ENCODE assay signal across 18 cellular contexts in genomic region chr11:70544774-70545625, GRCh38.
DNase-seq lines count a peak whose midpoint lies in the region; ATAC-seq and TF ChIP-seq lines count a peak whose summit lies in the region.
"Had no signal": no experiment of that assay in that cellular context is flagged by ENCODE, and none has a peak within 500 bp of the region (broad histone marks: within the 10 kb centered on the region; RNA-seq: fewer than 3 reads in every experiment).

No MANE protein-coding gene starts in this region.

- peaks cover 2% of the 10 kb centered on the region for H3K27me3 Mint-ChIP-seq in activated T-cell treated with anti-CD3 and anti-CD28 coated beads, Interleukin-2, amount 50 U/mL, for 4 hours (ENCODE audit: low read depth)
- H3K27me3 Mint-ChIP-seq: activated CD4-positive, alpha-beta T cell treated with anti-CD3 and anti-CD28 coated beads, Interleukin-2, amount 10 ng/mL, durations not matched to agents 7 days and 5 days; B cell had no signal

- TF ChIP-seq CTCF in AG10803 (conservative IDR thresholded peaks at IDR 0.05; ENCODE audit: low read length) = no peak

- H3K4me3 ChIP-seq in AG10803 (ENCODE audit: low read length) (no peak overlapping the region), ectodermal cell (ENCODE audit: insufficient read depth, low read depth, low read length) (no peak overlapping the region)
- H3K4me3 ChIP-seq: HAP-1, right atrium auricular region, uterus had no signal

- H3K9me3 ChIP-seq in ectodermal cell (ENCODE audit: control insufficient read depth, low read length) = no peaks in the 10 kb centered on the region
- H3K9me3 ChIP-seq: HAP-1, right atrium auricular region, uterus had no signal

- DNase-seq in AG10803 (ENCODE audit: low read depth) (peak; percentile 20), LHCN-M2 (ENCODE audit: low read depth) (peak; percentile 56), myocyte (ENCODE audit: low read depth) (peak; percentile 78), GF-D8 (lab: John Stamatoyannopoulos, UW) (no peak)
- no peak for DNase-seq in activated CD4-positive, alpha-beta T cell treated with anti-CD3 and anti-CD28 coated beads for 4 hours
- DNase-seq in activated T-cell treated with anti-CD3 and anti-CD28 coated beads, Interleukin-2, amount 50 U/mL, for 4 hours = no peak
- DNase-seq: activated CD4-positive, alpha-beta T cell treated with anti-CD3 and anti-CD28 coated beads, Interleukin-2, amount 10 ng/mL, durations not matched to agents 7 days and 5 days; stimulated activated CD4-positive, alpha-beta T cell treated with anti-CD3 and anti-CD28 coated beads, Interleukin-4, amount 100 ng/mL, for 4 hours; T-helper 1 cell; uterus had no signal

- WGBS in ectodermal cell, 2 experiments = 62 to 63% methylated on average over 37 of the region's 37 CpGs

- peaks cover 13% of the 10 kb centered on the region for H3K4me1 ChIP-seq in ectodermal cell (ENCODE audit: control insufficient read depth, insufficient read depth, low read length)
- H3K4me1 ChIP-seq: HAP-1, uterus had no signal

- no peaks in the 10 kb centered on the region for H3K4me1 Mint-ChIP-seq in activated T-cell treated with anti-CD3 and anti-CD28 coated beads, Interleukin-2, amount 50 U/mL, for 4 hours (ENCODE audit: low read depth)
- H3K4me1 Mint-ChIP-seq: activated CD4-positive, alpha-beta T cell treated with anti-CD3 and anti-CD28 coated beads, Interleukin-2, amount 10 ng/mL, durations not matched to agents 7 days and 5 days; activated T-helper 17 cell treated with anti-CD3 and anti-CD28 coated beads, Interleukin-2, amount 50 U/mL, for 72 hours; B cell; stimulated activated memory B cell treated with anti-CD40 and anti-IgM and Interleukin-4, amounts not matched to agents 10 μg/mL and 1 μg/mL and 100 μg/mL, for 72 hours had no signal

- H3K9me3 Mint-ChIP-seq in activated T-cell treated with anti-CD3 and anti-CD28 coated beads, Interleukin-2, amount 50 U/mL, for 4 hours = no peaks in the 10 kb centered on the region
- H3K9me3 Mint-ChIP-seq: activated CD4-positive, alpha-beta T cell treated with anti-CD3 and anti-CD28 coated beads, Interleukin-2, amount 10 ng/mL, durations not matched to agents 7 days and 5 days; activated T-helper 17 cell treated with anti-CD3 and anti-CD28 coated beads, Interleukin-2, amount 50 U/mL, for 72 hours had no signal

- ATAC-seq in GM18858 (IDR thresholded peaks at IDR 0.05; ENCODE audit: unreplicated experiment) = no peak
- ATAC-seq in activated T-cell treated with anti-CD3 and anti-CD28 coated beads, Interleukin-2, amount 50 U/mL, for 4 hours = no peak
- ATAC-seq: activated T-helper 17 cell treated with anti-CD3 and anti-CD28 coated beads, Interleukin-2, amount 50 U/mL, for 72 hours; stimulated activated memory B cell treated with anti-CD40 and anti-IgM and Interleukin-4, amounts not matched to agents 10 μg/mL and 1 μg/mL and 100 μg/mL, for 72 hours had no signal

- H3K36me3 Mint-ChIP-seq in activated T-cell treated with anti-CD3 and anti-CD28 coated beads, Interleukin-2, amount 50 U/mL, for 4 hours (ENCODE audit: insufficient read depth) = no peaks in the 10 kb centered on the region
- H3K36me3 Mint-ChIP-seq: stimulated activated memory B cell treated with anti-CD40 and anti-IgM and Interleukin-4, amounts not matched to agents 10 μg/mL and 1 μg/mL and 100 μg/mL, for 72 hours had no signal

- H3K4me3 Mint-ChIP-seq in activated T-cell treated with anti-CD3 and anti-CD28 coated beads, Interleukin-2, amount 50 U/mL, for 4 hours = no peak overlapping the region
- H3K4me3 Mint-ChIP-seq: activated CD4-positive, alpha-beta T cell treated with anti-CD3 and anti-CD28 coated beads, Interleukin-2, amount 10 ng/mL, durations not matched to agents 7 days and 5 days; activated T-helper 17 cell treated with anti-CD3 and anti-CD28 coated beads, Interleukin-2, amount 50 U/mL, for 72 hours; B cell; stimulated activated memory B cell treated with anti-CD40 and anti-IgM and Interleukin-4, amounts not matched to agents 10 μg/mL and 1 μg/mL and 100 μg/mL, for 72 hours had no signal

- H3K36me3 ChIP-seq in ectodermal cell (ENCODE audit: control insufficient read depth, insufficient read depth, low read length) = no peaks in the 10 kb centered on the region
- H3K36me3 ChIP-seq: HAP-1, right atrium auricular region, uterus had no signal

- peak overlapping the region; percentile 17 for H3K27ac ChIP-seq in ectodermal cell (ENCODE audit: insufficient read depth, low read depth, low read length, poor library complexity, severe bottlenecking)
- H3K27ac ChIP-seq: HL-60, right atrium auricular region, uterus had no signal

- H3K27me3 ChIP-seq in ectodermal cell (ENCODE audit: control insufficient read depth, insufficient read depth, low read length, poor library complexity, severe bottlenecking) = no peaks in the 10 kb centered on the region
- H3K27me3 ChIP-seq: right atrium auricular region, uterus had no signal

Comparison
In these comparisons a context has a peak if more than half of its experiments do, and no peak if none do; other contexts are left out.
1. DNase-seq: peak in AG10803 (single experiment), LHCN-M2 (single experiment) and myocyte (single experiment); none in activated CD4-positive, alpha-beta T cell treated with anti-CD3 and anti-CD28 coated beads for 4 hours (0 of 2), GF-D8 (single experiment) and activated T-cell treated with anti-CD3 and anti-CD28 coated beads, Interleukin-2, amount 50 U/mL, for 4 hours (single experiment).